ENCODE assay signal across 10 cellular contexts in the genomic region with DNA sequence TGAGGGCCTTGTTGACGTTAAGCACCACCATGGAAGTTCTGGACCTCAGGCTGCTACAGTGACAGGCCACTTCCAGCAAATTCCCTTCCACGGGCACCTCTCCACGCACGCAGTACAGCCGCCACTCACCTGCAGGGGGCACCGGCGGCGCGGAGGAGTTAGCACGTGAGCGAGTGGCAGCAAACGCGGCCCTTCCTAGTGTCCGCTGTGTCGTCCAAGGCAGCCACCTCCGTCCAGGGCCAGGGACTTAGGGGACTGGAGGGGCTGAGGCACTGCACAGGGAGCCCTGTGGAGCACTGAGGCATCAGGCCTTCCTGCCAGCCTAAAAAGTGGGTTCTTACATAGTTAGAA.
DNase-seq lines count a peak whose midpoint lies in the region; ATAC-seq, FAIRE-seq and TF ChIP-seq lines count a peak whose summit lies in the region.
"Had no signal": no experiment of that assay in that cellular context is flagged by ENCODE, and none has a peak within 500 bp of the region (broad histone marks: within the 10 kb centered on the region; RNA-seq: fewer than 3 reads in every experiment).

No MANE protein-coding gene starts in this region.

- DNase-seq in stimulated activated CD4-positive, alpha-beta T cell treated with anti-CD3 and anti-CD28 coated beads, Interleukin-4, amount 100 ng/mL, for 1 hour: peak; percentile 6
- no peak for DNase-seq in stimulated activated CD4-positive, alpha-beta T cell treated with anti-CD3 and anti-CD28 coated beads, Interleukin-12 subunit alpha, Interleukin-12 subunit beta, amount 100 ng/mL, for 4 hours
- peak; percentile 44 for DNase-seq in activated naive CD8-positive, alpha-beta T cell treated with anti-CD3 and anti-CD28 coated beads, Interleukin-2, amount 50 U/mL, for 24 hours
- DNase-seq in keratinocyte (ENCODE audit: low read depth, low spot score) (no peak), vagina (ENCODE audit: extremely low spot score in 2 of 2) (no peak), GM23248 (no peak), DMS79 (lab: John Stamatoyannopoulos, UW) (no peak), dedifferentiated amniotic fluid mesenchymal stem cell (ENCODE audit: extremely low spot score) (no peak)
- DNase-seq: activated naive CD4-positive, alpha-beta T cell treated with Interleukin-2 at 50 U/mL for 16 hours had no signal

- H3K36me3 ChIP-seq in keratinocyte (ENCODE audit: control insufficient read depth in 2 of 2, extremely low read depth in 1 of 2, insufficient read depth in 2 of 2, low read length in 2 of 2) (peaks cover 22 to 23% of the 10 kb centered on the region in 2 experiments), vagina (peaks cover 0 to 50% of the 10 kb centered on the region in 2 donors), GM23248 (ENCODE audit: low read depth) (0 out of 2 replicates have a peak, but pooled peaks cover 8% of the 10 kb centered on the region)

- no peaks in the 10 kb centered on the region for H3K27me3 ChIP-seq in keratinocyte (ENCODE audit: control insufficient read depth, extremely low read depth, insufficient read depth, low read length)
- no peaks in the 10 kb centered on the region for H3K27me3 ChIP-seq in vagina
- H3K27me3 ChIP-seq in GM23248 (replicated peaks; ENCODE audit: insufficient read depth): no peaks in the 10 kb centered on the region

- H3K4me1 ChIP-seq in keratinocyte (ENCODE audit: control insufficient read depth, extremely low read depth, insufficient read depth, low read length) (peaks cover 19% of the 10 kb centered on the region), vagina (peaks cover 35% of the 10 kb centered on the region), GM23248 (ENCODE audit: insufficient read depth) (peaks cover 16% of the 10 kb centered on the region)

- H3K9ac ChIP-seq in keratinocyte (ENCODE audit: control insufficient read depth, extremely low read depth, insufficient read depth, low read length) (no peak overlapping the region), GM23248 (no peak overlapping the region)

- H3K4me3 ChIP-seq in keratinocyte (ENCODE audit: control insufficient read depth in 2 of 3, extremely low read depth in 1 of 3, insufficient read depth in 2 of 3, low read depth in 1 of 3, low read length in 3 of 3) (no peak overlapping the region), vagina (no peak overlapping the region), GM23248 (no peak overlapping the region)

- 71 to 77% methylated on average over 16 of the region's 16 CpGs for WGBS in GM23248 (ENCODE audit: low coverage in 1 of 2, low lambda C conversion rate in 2 of 2, missing lambda C conversion rate in 2 of 2), 2 experiments

- H4K20me1 ChIP-seq in keratinocyte (ENCODE audit: control insufficient read depth, extremely low read depth, insufficient read depth, low read length): peaks cover 4% of the 10 kb centered on the region
- no peaks in the 10 kb centered on the region; the same call in 1 of the 2 replicates for H4K20me1 ChIP-seq in GM23248 (ENCODE audit: insufficient read depth)

- H3K27ac Mint-ChIP-seq in activated naive CD8-positive, alpha-beta T cell treated with anti-CD3 and anti-CD28 coated beads, Interleukin-2, amount 50 U/mL, for 24 hours: peak overlapping the region; percentile 56

- no peak overlapping the region for H3K27ac ChIP-seq in keratinocyte (ENCODE audit: control insufficient read depth, insufficient read depth, low read length)
- H3K27ac ChIP-seq in vagina: peak overlapping the region; percentile 67
- H3K27ac ChIP-seq in GM23248: no peak overlapping the region

- H3K4me2 ChIP-seq in keratinocyte (ENCODE audit: control insufficient read depth, extremely low read depth, insufficient read depth, low read depth, low read length) (no peak overlapping the region), GM23248 (ENCODE audit: unreplicated experiment) (no peak overlapping the region)

- H2AFZ ChIP-seq in keratinocyte (ENCODE audit: control insufficient read depth, low read length) (no peak overlapping the region), GM23248 (no peak overlapping the region)

- in situ Hi-C loops in GM23248 (cut with MboI): no loop called here

- peaks cover 21% of the 10 kb centered on the region for H3F3A ChIP-seq in GM23248 (ENCODE audit: insufficient read depth)

- peaks cover 35% of the 10 kb centered on the region for H3K36me3 Mint-ChIP-seq in activated naive CD8-positive, alpha-beta T cell treated with anti-CD3 and anti-CD28 coated beads, Interleukin-2, amount 50 U/mL, for 24 hours (ENCODE audit: low read depth)

- H3K4me1 Mint-ChIP-seq in activated naive CD8-positive, alpha-beta T cell treated with anti-CD3 and anti-CD28 coated beads, Interleukin-2, amount 50 U/mL, for 24 hours: peaks cover 26% of the 10 kb centered on the region

- no peak for ATAC-seq in activated naive CD8-positive, alpha-beta T cell treated with anti-CD3 and anti-CD28 coated beads, Interleukin-2, amount 50 U/mL, for 24 hours

- H3K9me1 ChIP-seq in keratinocyte (ENCODE audit: control insufficient read depth, extremely low read depth, insufficient read depth, low read length): peaks cover 2% of the 10 kb centered on the region

- H3K9me3 ChIP-seq in keratinocyte (ENCODE audit: control insufficient read depth, low read depth, low read length) (no peaks in the 10 kb centered on the region), vagina (no peaks in the 10 kb centered on the region), GM23248 (ENCODE audit: low read depth) (no peaks in the 10 kb centered on the region)

- no peak for FAIRE-seq in keratinocyte (lab: Jason Lieb, UNC)
- FAIRE-seq: G401.6 had no signal

- H3K9me3 Mint-ChIP-seq in activated naive CD8-positive, alpha-beta T cell treated with anti-CD3 and anti-CD28 coated beads, Interleukin-2, amount 50 U/mL, for 24 hours: no peaks in the 10 kb centered on the region

- TF ChIP-seq CTCF in keratinocyte (optimal IDR thresholded peaks at IDR 0.05 in 1 of 3, IDR thresholded peaks at IDR 0.05 in 1 of 3, conservative IDR thresholded peaks at IDR 0.05 in 1 of 3; ENCODE audit: extremely low read depth in 1 of 3, insufficient read depth in 2 of 3, low read length in 3 of 3) (peak; percentile 21 to 66 (median 29)), vagina (IDR thresholded peaks at IDR 0.05) (no peak)

- dilution Hi-C loops in keratinocyte (cut with MboI; ENCODE audit: extremely low pct_ligation_motif_present, low sequenced_read_pairs): no loop called here

- no peak for TF ChIP-seq POLR2A in vagina (IDR thresholded peaks at IDR 0.05)

- intact Hi-C loops in vagina (cut with DNase I): no loop called here

- no peaks in the 10 kb centered on the region for H3K79me2 ChIP-seq in keratinocyte (ENCODE audit: control insufficient read depth, insufficient read depth, low read length)
- no peaks in the 10 kb centered on the region for H3K79me2 ChIP-seq in GM23248 (ENCODE audit: insufficient read depth)

- H3K9me2 ChIP-seq in GM23248 (ENCODE audit: insufficient read depth): no peaks in the 10 kb centered on the region

- H3K4me3 Mint-ChIP-seq in activated naive CD8-positive, alpha-beta T cell treated with anti-CD3 and anti-CD28 coated beads, Interleukin-2, amount 50 U/mL, for 24 hours: no peak overlapping the region

- no peaks in the 10 kb centered on the region for H3K27me3 Mint-ChIP-seq in activated naive CD8-positive, alpha-beta T cell treated with anti-CD3 and anti-CD28 coated beads, Interleukin-2, amount 50 U/mL, for 24 hours

Comparison
In these comparisons a context has a peak if more than half of its experiments do, and no peak if none do; other contexts are left out.
1. DNase-seq: peak in stimulated activated CD4-positive, alpha-beta T cell treated with anti-CD3 and anti-CD28 coated beads, Interleukin-4, amount 100 ng/mL, for 1 hour (single experiment) and activated naive CD8-positive, alpha-beta T cell treated with anti-CD3 and anti-CD28 coated beads, Interleukin-2, amount 50 U/mL, for 24 hours (single experiment); none in stimulated activated CD4-positive, alpha-beta T cell treated with anti-CD3 and anti-CD28 coated beads, Interleukin-12 subunit alpha, Interleukin-12 subunit beta, amount 100 ng/mL, for 4 hours (single experiment), keratinocyte (single experiment), vagina (0 of 2), GM23248 (single experiment), DMS79 (single experiment) and dedifferentiated amniotic fluid mesenchymal stem cell (single experiment).
2. CTCF ChIP-seq: peak in keratinocyte (3 of 3); none in vagina (0 of 3).